ENCODE assay signal across 9 cellular contexts in genomic region chr10:99234067-99234738, GRCh38. TPM values are rescaled to one million over a fixed set of nuclear protein-coding genes. Genes with fewer than 3 reads are reported as not detected.
DNase-seq lines count a peak whose midpoint lies in the region; ATAC-seq and TF ChIP-seq lines count a peak whose summit lies in the region.
"Had no signal": no experiment of that assay in that cellular context is flagged by ENCODE, and none has a peak within 500 bp of the region (broad histone marks: within the 10 kb centered on the region; RNA-seq: fewer than 3 reads in every experiment).

No MANE protein-coding gene starts in this region.

- no peak overlapping the region for H3K4me3 ChIP-seq in mucosa of stomach (ENCODE audit: low read length)
- H3K4me3 ChIP-seq in thoracic aorta, result peak overlapping the region; percentile 79

- peak overlapping the region; percentile 11 for H3K9ac ChIP-seq in mucosa of stomach (ENCODE audit: low read length)

- no peaks in the 10 kb centered on the region for H3K36me3 Mint-ChIP-seq in T-helper 2 cell treated with Interferon-gamma antibody and Interleukin-4, amounts not matched to agents 5 μg/mL and 100 μg/mL, for 36 hours (ENCODE audit: low read depth)
- H3K36me3 Mint-ChIP-seq in endothelial cell (ENCODE audit: low read depth, unreplicated experiment), result no peaks in the 10 kb centered on the region

- H3K9me3 ChIP-seq in mucosa of stomach (ENCODE audit: control insufficient read depth, low read length), result no peaks in the 10 kb centered on the region
- no peaks in the 10 kb centered on the region for H3K9me3 ChIP-seq in thoracic aorta

- ATAC-seq in GM18868 (IDR thresholded peaks at IDR 0.05; ENCODE audit: unreplicated experiment), result peak; percentile 99
- peak; percentile 95 for ATAC-seq in HG03066 (IDR thresholded peaks at IDR 0.05; ENCODE audit: low read depth, unreplicated experiment)
- no peak for ATAC-seq in thoracic aorta (ENCODE audit: insufficient number of reproducible peaks, low FRiP score, low read depth)
- ATAC-seq: HCT116 had no signal

- DNase-seq in AG08395 (ENCODE audit: low spot score) (peak; percentile 46), endothelial cell (ENCODE audit: low spot score) (peak; percentile 66), thoracic aorta (ENCODE audit: low spot score) (no peak), DMS79 treated with DMSO at 0.1 percent for 48 hours (lab: John Stamatoyannopoulos, UW) (no peak)
- DNase-seq in T-helper 2 cell treated with Interferon-gamma antibody and Interleukin-4, amounts not matched to agents 5 μg/mL and 100 μg/mL, for 36 hours (ENCODE audit: low spot score), result peak; percentile 58

- H3K4me1 Mint-ChIP-seq in T-helper 2 cell treated with Interferon-gamma antibody and Interleukin-4, amounts not matched to agents 5 μg/mL and 100 μg/mL, for 36 hours (ENCODE audit: low read depth), result peaks cover 14% of the 10 kb centered on the region
- H3K4me1 Mint-ChIP-seq in endothelial cell (ENCODE audit: unreplicated experiment), result peaks cover 31% of the 10 kb centered on the region

- peak overlapping the region; percentile 73 for H3K4me3 Mint-ChIP-seq in T-helper 2 cell treated with Interferon-gamma antibody and Interleukin-4, amounts not matched to agents 5 μg/mL and 100 μg/mL, for 36 hours
- H3K4me3 Mint-ChIP-seq in endothelial cell (ENCODE audit: unreplicated experiment), result peak overlapping the region; percentile 69

- H3K27me3 ChIP-seq in mucosa of stomach (ENCODE audit: control insufficient read depth, insufficient read depth, low read length), result peaks cover 69% of the 10 kb centered on the region
- no peaks in the 10 kb centered on the region for H3K27me3 ChIP-seq in thoracic aorta (replicated peaks; ENCODE audit: insufficient read depth)

- H3K36me3 ChIP-seq in mucosa of stomach (ENCODE audit: control insufficient read depth, insufficient read depth, low read length) (no peaks in the 10 kb centered on the region), thoracic aorta (no peaks in the 10 kb centered on the region)

- no peak overlapping the region for H3K27ac Mint-ChIP-seq in T-helper 2 cell treated with Interferon-gamma antibody and Interleukin-4, amounts not matched to agents 5 μg/mL and 100 μg/mL, for 36 hours
- no peak overlapping the region for H3K27ac Mint-ChIP-seq in endothelial cell (ENCODE audit: unreplicated experiment)

- H3K9me3 Mint-ChIP-seq in T-helper 2 cell treated with Interferon-gamma antibody and Interleukin-4, amounts not matched to agents 5 μg/mL and 100 μg/mL, for 36 hours, result no peaks in the 10 kb centered on the region
- H3K9me3 Mint-ChIP-seq in endothelial cell (ENCODE audit: unreplicated experiment), result no peaks in the 10 kb centered on the region

- peak overlapping the region; percentile 27 to 35 for H3K27ac ChIP-seq in thoracic aorta

- no peak for TF ChIP-seq CTCF in endothelial cell (IDR thresholded peaks at IDR 0.05; ENCODE audit: unreplicated experiment)
- no peak for TF ChIP-seq CTCF in thoracic aorta (IDR thresholded peaks at IDR 0.05)

- peaks cover 87% of the 10 kb centered on the region for H3K27me3 Mint-ChIP-seq in T-helper 2 cell treated with Interferon-gamma antibody and Interleukin-4, amounts not matched to agents 5 μg/mL and 100 μg/mL, for 36 hours (ENCODE audit: low read depth)
- peaks cover 27% of the 10 kb centered on the region for H3K27me3 Mint-ChIP-seq in endothelial cell (ENCODE audit: unreplicated experiment)

- H3K4me1 ChIP-seq in mucosa of stomach (ENCODE audit: control insufficient read depth, insufficient read depth, low read length) (peaks cover 8% of the 10 kb centered on the region), thoracic aorta (ENCODE audit: control insufficient read depth in 1 of 2, low read depth in 2 of 2) (peaks cover 20 to 33% of the 10 kb centered on the region in 2 donors)

RNA-seq across cellular contexts. Expression of gene HPSE2, which starts 1.4 kb away (rescaled TPM):
- total RNA-seq in endothelial cell (ENCODE audit: unreplicated experiment) (not detected), thoracic aorta (1 to 10 TPM; 1.1 to 1.8 TPM)

Comparison
In these comparisons a context has a peak if more than half of its experiments do, and no peak if none do; other contexts are left out.
1. DNase-seq: peak in AG08395 (single experiment), T-helper 2 cell treated with Interferon-gamma antibody and Interleukin-4, amounts not matched to agents 5 μg/mL and 100 μg/mL, for 36 hours (single experiment) and endothelial cell (single experiment); none in thoracic aorta (single experiment) and DMS79 treated with DMSO at 0.1 percent for 48 hours (single experiment).